Comparison of ENCODE assay signal across 8 cellular contexts in genomic region chr4:3291411-3291968, GRCh38. TPM values are rescaled to one million over a fixed set of nuclear protein-coding genes. Genes with fewer than 3 reads are reported as not detected.
DNase-seq lines count a peak whose midpoint lies in the region; ATAC-seq, FAIRE-seq and TF ChIP-seq lines count a peak whose summit lies in the region.

No MANE protein-coding gene starts in this region.

- no peaks in the 10 kb centered on the region for H3K36me3 Mint-ChIP-seq in dendritic cell treated with granulocyte-macrophage colony-stimulating factor and Interleukin-4, amounts not matched to agents 40 ng/mL and 50 ng/mL, for 4 days (ENCODE audit: low read depth)

- ATAC-seq in GM18858 (IDR thresholded peaks at IDR 0.05; ENCODE audit: unreplicated experiment), result no peak

- intact Hi-C loops in dendritic cell treated with granulocyte-macrophage colony-stimulating factor and Interleukin-4, amounts not matched to agents 40 ng/mL and 50 ng/mL, for 4 days (cut with micrococcal nuclease), result no loop called here

- H3K4me1 Mint-ChIP-seq in dendritic cell treated with granulocyte-macrophage colony-stimulating factor and Interleukin-4, amounts not matched to agents 40 ng/mL and 50 ng/mL, for 4 days (ENCODE audit: low read depth), result peaks cover 43% of the 10 kb centered on the region

- FAIRE-seq in D721Med (lab: Jason Lieb, UNC), result no peak

- peak overlapping the region; percentile 79 for H3K4me3 Mint-ChIP-seq in dendritic cell treated with granulocyte-macrophage colony-stimulating factor and Interleukin-4, amounts not matched to agents 40 ng/mL and 50 ng/mL, for 4 days

- DNase-seq in DMS53 (lab: John Stamatoyannopoulos, UW), result peak; percentile 97
- DNase-seq in NCI-H2029 treated with DMSO at 0.1 percent for 48 hours (lab: John Stamatoyannopoulos, UW), result peak; percentile 90
- peak; percentile 31 for DNase-seq in mucosa of gallbladder (ENCODE audit: low spot score)
- no peak for DNase-seq in NCI-H226
- DNase-seq in D721Med (ENCODE audit: insufficient read length, low spot score), result no peak
- no peak for DNase-seq in COLO829 (ENCODE audit: low spot score)

- peaks cover 56% of the 10 kb centered on the region for H3K27me3 Mint-ChIP-seq in dendritic cell treated with granulocyte-macrophage colony-stimulating factor and Interleukin-4, amounts not matched to agents 40 ng/mL and 50 ng/mL, for 4 days

- H3K27ac Mint-ChIP-seq in dendritic cell treated with granulocyte-macrophage colony-stimulating factor and Interleukin-4, amounts not matched to agents 40 ng/mL and 50 ng/mL, for 4 days, result peak overlapping the region; percentile 75

- no peak for TF ChIP-seq CTCF in D721Med (IDR thresholded peaks at IDR 0.05; ENCODE audit: insufficient read depth, missing control alignments)

- H3K9me3 Mint-ChIP-seq in dendritic cell treated with granulocyte-macrophage colony-stimulating factor and Interleukin-4, amounts not matched to agents 40 ng/mL and 50 ng/mL, for 4 days, result no peaks in the 10 kb centered on the region

RNA-seq across cellular contexts. Expression of gene RGS12, which starts 1.3 kb away (rescaled TPM):
- 47.1 TPM for total RNA-seq in mucosa of gallbladder

RNA-seq across cellular contexts. Expression of gene MSANTD1, which starts 42.5 kb away (rescaled TPM):
- 1.2 TPM for total RNA-seq in mucosa of gallbladder

Comparison
In these comparisons a context has a peak if more than half of its experiments do, and no peak if none do; other contexts are left out.
1. DNase-seq: peak in DMS53 (single experiment), NCI-H2029 treated with DMSO at 0.1 percent for 48 hours (single experiment) and mucosa of gallbladder (single experiment); none in NCI-H226 (single experiment), D721Med (single experiment) and COLO829 (single experiment).